In the genomic region with DNA sequence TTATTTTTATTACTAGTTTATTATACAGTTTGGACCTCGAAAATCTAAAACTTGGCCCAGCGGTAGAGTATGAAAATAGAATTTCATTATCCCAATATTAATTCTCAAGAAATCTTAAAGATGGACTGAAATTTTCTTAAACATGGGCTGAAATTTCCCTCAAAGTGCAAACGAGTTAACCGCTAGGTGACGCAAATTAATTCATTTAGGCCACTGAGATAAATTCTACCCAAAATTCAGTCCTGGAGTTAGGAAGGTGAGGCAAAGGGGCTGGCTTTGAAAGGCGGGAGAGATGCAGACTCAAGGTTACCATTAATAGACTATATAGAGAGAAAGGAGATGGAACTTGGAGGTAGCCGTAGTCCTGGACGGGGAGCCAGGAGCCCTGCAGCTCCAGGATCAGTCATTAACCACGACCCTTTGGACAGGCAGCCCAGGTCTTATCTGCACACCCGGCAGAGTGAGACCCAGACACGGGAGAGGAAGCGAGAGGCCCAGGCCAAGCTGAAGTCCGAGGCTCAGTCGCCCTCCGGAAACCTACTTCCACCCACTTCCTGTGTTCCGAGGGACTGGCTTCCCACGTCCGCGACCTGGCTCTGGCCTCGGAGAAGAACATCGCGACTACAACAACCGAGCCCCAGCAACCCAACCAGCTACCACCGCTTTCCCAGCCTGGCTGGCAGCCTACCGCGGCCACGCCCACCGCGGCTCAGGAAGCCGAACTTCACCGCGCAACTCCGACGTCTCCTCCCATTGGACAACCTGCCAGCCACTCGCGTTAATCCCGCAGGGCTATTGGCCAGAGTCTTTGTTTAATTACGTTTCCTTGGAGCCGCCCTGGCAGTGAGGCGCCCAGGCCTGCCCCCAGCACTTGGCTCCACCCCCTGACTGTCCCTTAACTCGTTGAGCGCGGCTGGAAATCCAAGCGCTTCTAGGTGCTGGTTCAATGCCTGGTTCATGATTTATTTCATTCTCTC, we compare ENCODE assay signal across 8 cellular contexts. TPM values are rescaled to one million over a fixed set of nuclear protein-coding genes. Genes with fewer than 3 reads are reported as not detected.
DNase-seq lines count a peak whose midpoint lies in the region; ATAC-seq and TF ChIP-seq lines count a peak whose summit lies in the region.

A gene with protein sequence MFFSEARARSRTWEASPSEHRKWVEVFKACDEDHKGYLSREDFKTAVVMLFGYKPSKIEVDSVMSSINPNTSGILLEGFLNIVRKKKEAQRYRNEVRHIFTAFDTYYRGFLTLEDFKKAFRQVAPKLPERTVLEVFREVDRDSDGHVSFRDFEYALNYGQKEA (minus strand): TSS at position 686 of the 977 bp plus-strand sequence. CDS start 70 bp downstream, at position 616.

- H3K4me3 ChIP-seq in IMR-90 (ENCODE audit: insufficient read depth, low read depth, low read length) (peak within 1 kb of the TSS; percentile 73), OCI-LY7 (ENCODE audit: low read depth, low read length, poor library complexity, severe bottlenecking) (peak within 1 kb of the TSS; percentile 76), epithelial cell of esophagus (ENCODE audit: low read length) (peak within 1 kb of the TSS; percentile 89), mononuclear cell (ENCODE audit: low read length) (peak within 1 kb of the TSS; percentile 67)

- H2AK9ac ChIP-seq in IMR-90 (replicated peaks; ENCODE audit: low read depth, low read length, poor library complexity) = no peak within 1 kb of the TSS

- WGBS in IMR-90 (ENCODE audit: extremely low coverage in 2 of 2, insufficient read length in 1 of 2), 2 experiments = 0% methylated on average over 15 of the region's 44 CpGs; no CpG with 5 or more reads in 1 of the 2 experiments

- H3K9me2 ChIP-seq in OCI-LY7 (ENCODE audit: insufficient read depth, low read length) = no peaks in the 10 kb centered on the region

- peak; percentile 78 for TF ChIP-seq POLR2A in IMR-90 (IDR thresholded peaks at IDR 0.05; ENCODE audit: low read depth, low read length)

- H3K4me2 ChIP-seq in IMR-90 (ENCODE audit: low read depth, low read length) (peak within 1 kb of the TSS; percentile 88), OCI-LY7 (ENCODE audit: low read length) (peak within 1 kb of the TSS; percentile 97)

- peak within 1 kb of the TSS; percentile 69 for H3K9ac ChIP-seq in IMR-90 (ENCODE audit: low read depth, low read length)

- in situ Hi-C loops in IMR-90 (cut with MboI; ENCODE audit: low sequenced_read_pairs) = no loop called here

- H3K36me3 ChIP-seq in IMR-90 (ENCODE audit: control insufficient read depth, insufficient read depth, low read length) (peaks cover 6% of the 10 kb centered on the region), OCI-LY7 (ENCODE audit: insufficient read depth, low read length) (peaks cover 46% of the 10 kb centered on the region)

- POLR2A ChIA-PET in IMR-90 (lab: Charles Lee; ENCODE audit: unreplicated experiment) (no interaction called here), OCI-LY7 (lab: Charles Lee) (interaction anchor here (0.6 to 1.4 kb wide), 3 partner anchors 16 to 525 kb away, joined by 3 read pairs; no protein-coding TSS in a partner anchor)

- H2BK15ac ChIP-seq in IMR-90 (ENCODE audit: low read depth, low read length) = peak within 1 kb of the TSS; percentile 64; the same call in 1 of the 3 replicates

- H4K20me1 ChIP-seq in IMR-90 (ENCODE audit: insufficient read depth, low read length) = no peaks in the 10 kb centered on the region
- H4K20me1 ChIP-seq in OCI-LY7 (ENCODE audit: insufficient read depth, low read length) = no peaks in the 10 kb centered on the region

- H3K27ac ChIP-seq in IMR-90 (ENCODE audit: insufficient read depth, low read length) = peak within 1 kb of the TSS; percentile 59
- H3K27ac ChIP-seq in OCI-LY7 (ENCODE audit: low read depth, low read length, poor library complexity, severe bottlenecking) = peak within 1 kb of the TSS; percentile 83

- CTCF ChIA-PET in IMR-90 (lab: Yijun Ruan, JAX) = interaction anchor here (1.0 to 1.5 kb wide), 2 partner anchors 15 to 19 kb away, joined by 3 to 9 read pairs; no protein-coding TSS in a partner anchor
- CTCF ChIA-PET in OCI-LY7 (lab: Charles Lee; ENCODE audit: unreplicated experiment) = no interaction called here

- H3K56ac ChIP-seq in IMR-90 (ENCODE audit: extremely low read depth, insufficient read depth, low read length) = peak within 1 kb of the TSS; percentile 95

- H3K9me3 ChIP-seq in IMR-90 (ENCODE audit: control insufficient read depth, insufficient read depth, low read length) (no peaks in the 10 kb centered on the region), OCI-LY7 (ENCODE audit: low read length) (peaks cover 20% of the 10 kb centered on the region), mononuclear cell (ENCODE audit: low read depth, low read length) (no peaks in the 10 kb centered on the region)

- dilution Hi-C loops in IMR-90 (cut with HindIII; ENCODE audit: low sequenced_read_pairs, unreplicated experiment) = no loop called here

- H4K5ac ChIP-seq in IMR-90 (ENCODE audit: low read depth, low read length) = peak within 1 kb of the TSS; percentile 20; the same call in 1 of the 2 replicates

- no peaks in the 10 kb centered on the region for H3K27me3 ChIP-seq in IMR-90 (ENCODE audit: control insufficient read depth, insufficient read depth, low read length)
- no peaks in the 10 kb centered on the region for H3K27me3 ChIP-seq in mononuclear cell (ENCODE audit: insufficient read depth, low read length)

- peak within 1 kb of the TSS; percentile 30 for H4K91ac ChIP-seq in IMR-90 (ENCODE audit: insufficient read depth, low read depth, low read length)

- H3K14ac ChIP-seq in IMR-90 (replicated peaks; ENCODE audit: low read depth, low read length) = peak within 1 kb of the TSS; percentile 72

- peak within 1 kb of the TSS; percentile 65 for H2BK120ac ChIP-seq in IMR-90 (ENCODE audit: low read depth, low read length)

- intact Hi-C loops in IMR-90 (cut with micrococcal nuclease) (loop anchor here (1.0 kb wide), 1 partner anchor 914 kb away; no protein-coding TSS in a partner anchor), OCI-LY7 (cut with micrococcal nuclease; ENCODE audit: unreplicated experiment) (loop anchor here (5.0 to 10.0 kb wide), 2 partner anchors 443 to 520 kb away; a partner anchor contains a TSS)

- DNase-seq in DMS114 treated with DMSO at 0.1 percent for 48 hours (lab: John Stamatoyannopoulos, UW; ENCODE audit: unreplicated experiment) = peak; percentile 96
- peak; percentile 98 for DNase-seq in IMR-90
- peak; percentile 98 for DNase-seq in OCI-LY7 (ENCODE audit: low spot score)
- peak; percentile 90 for DNase-seq in activated T-cell treated with anti-CD3 and anti-CD28 coated beads for 4 hours
- peak; percentile 99 for DNase-seq in epithelial cell of esophagus (ENCODE audit: low read depth)
- DNase-seq in stimulated activated CD8-positive, alpha-beta memory T cell treated with anti-CD3 and anti-CD28 coated beads, Interleukin-4, amount 100 ng/mL, for 1 hour (ENCODE audit: low read depth in 2 of 2, low spot score in 1 of 2) = peak; percentile 80 to 90

- TF ChIP-seq CTCF in IMR-90 (conservative IDR thresholded peaks at IDR 0.05; ENCODE audit: low read depth, low read length) = 0 out of 2 replicates have a peak, but pooled peaks have one; percentile 15
- TF ChIP-seq CTCF in OCI-LY7 (conservative IDR thresholded peaks at IDR 0.05; ENCODE audit: low read length) = peak; percentile 83
- TF ChIP-seq CTCF in epithelial cell of esophagus (IDR thresholded peaks at IDR 0.05; ENCODE audit: insufficient read depth, low read depth, low read length, missing control alignments) = peak; percentile 6

- H3K79me2 ChIP-seq in OCI-LY7 (ENCODE audit: insufficient read depth, low read depth, low read length) = peaks cover 27% of the 10 kb centered on the region

- ATAC-seq in GM21528 (IDR thresholded peaks at IDR 0.05; ENCODE audit: low FRiP score, unreplicated experiment) (peak; percentile 86), IMR-90 (ENCODE audit: low read depth) (peak; percentile 90)

- 0 out of 2 replicates have a peak, but pooled peaks cover 6% of the 10 kb centered on the region for H3K9me1 ChIP-seq in IMR-90 (ENCODE audit: insufficient read depth, low read length)

- H3K4me1 ChIP-seq in IMR-90 (ENCODE audit: control insufficient read depth, insufficient read depth, low read length) = peaks cover 3% of the 10 kb centered on the region; the same call in 1 of the 2 replicates
- H3K4me1 ChIP-seq in OCI-LY7 (ENCODE audit: insufficient read depth, low read length, poor library complexity, severe bottlenecking) = peaks cover 26% of the 10 kb centered on the region
- H3K4me1 ChIP-seq in mononuclear cell (ENCODE audit: insufficient read depth, low read length) = peaks cover 28% of the 10 kb centered on the region

- H3K18ac ChIP-seq in IMR-90 (ENCODE audit: low read depth, low read length) = peak within 1 kb of the TSS; percentile 14

- TSS peak; percentile 47 for BruUV-seq in IMR-90 (replicated peaks; lab: Mats Ljungman, UMichigan)
- no TSS peak for BruUV-seq in OCI-LY7 (replicated peaks; lab: Mats Ljungman, UMichigan)

- peak within 1 kb of the TSS; percentile 57 for H3K4ac ChIP-seq in IMR-90 (ENCODE audit: low read depth, low read length)

- peak within 1 kb of the TSS; percentile 43 to 79; a peak in 3 of 4 replicates for H4K8ac ChIP-seq in IMR-90 (ENCODE audit: low read depth in 2 of 2, low read length in 2 of 2)

- 0 out of 2 replicates have a peak within 1 kb of the TSS, but pooled peaks have one; percentile 7 for H2BK20ac ChIP-seq in IMR-90 (ENCODE audit: low read depth, low read length)

- H3K79me1 ChIP-seq in IMR-90 (ENCODE audit: low read depth in 1 of 2, low read length in 2 of 2) = peaks cover 20 to 36% of the 10 kb centered on the region in 2 experiments

- 0 out of 2 replicates have a peak within 1 kb of the TSS, but pooled peaks have one; percentile 3 for H2AK5ac ChIP-seq in IMR-90 (ENCODE audit: low read depth, low read length)

- H3K23ac ChIP-seq in IMR-90 (ENCODE audit: low read depth, low read length) = peak within 1 kb of the TSS; percentile 62

- TF ChIP-seq RAD21 in IMR-90 (IDR thresholded peaks at IDR 0.05; ENCODE audit: low read length) = no peak

- H2AFZ ChIP-seq in IMR-90 (replicated peaks; ENCODE audit: low read length, poor library complexity) (peak within 1 kb of the TSS; percentile 95), OCI-LY7 (ENCODE audit: low read length) (peak within 1 kb of the TSS; percentile 92)

- peak within 1 kb of the TSS; percentile 48 for H2BK5ac ChIP-seq in IMR-90 (ENCODE audit: low read depth, low read length, poor library complexity, severe bottlenecking)

RNA-seq across cellular contexts. Expression of the gene that starts here (rescaled TPM):
- total RNA-seq in IMR-90 (2012; rRNA removed) (2.2 and 6.1 TPM in 2 replicates), OCI-LY7 (2022) (26.6 and 29.5 TPM in 2 replicates), mononuclear cell (0.63 TPM)
- polyA plus RNA-seq in IMR-90 (2012; rRNA removed) = 4.9 and 5.3 TPM in 2 replicates
- 0.58 and 1.8 TPM in 2 replicates for polyA plus RNA-seq in IMR-90 (2012; cell fraction: cytosol; rRNA removed)
- 0.21 and 1.6 TPM in 2 replicates for polyA plus RNA-seq in IMR-90 (2012; cell fraction: nucleus; rRNA removed; ENCODE audit: low replicate concordance)
- 9.3 and 10.7 TPM in 2 replicates for total RNA-seq in OCI-LY7 (2014; rRNA removed; shearing (Covaris generic))

Comparison
In these comparisons a context has a peak if more than half of its experiments do, and no peak if none do; other contexts are left out.
1. Peak in every context shown above with its lines: DNase-seq, ATAC-seq, H3K4me3 ChIP-seq and H3K27ac ChIP-seq.
2. CTCF ChIP-seq: peak in every context shown above with its lines; median percentile 83 in OCI-LY7; 15 in IMR-90; 6 in epithelial cell of esophagus.